ENCODE assay signal across 26 cellular contexts in the genomic region with DNA sequence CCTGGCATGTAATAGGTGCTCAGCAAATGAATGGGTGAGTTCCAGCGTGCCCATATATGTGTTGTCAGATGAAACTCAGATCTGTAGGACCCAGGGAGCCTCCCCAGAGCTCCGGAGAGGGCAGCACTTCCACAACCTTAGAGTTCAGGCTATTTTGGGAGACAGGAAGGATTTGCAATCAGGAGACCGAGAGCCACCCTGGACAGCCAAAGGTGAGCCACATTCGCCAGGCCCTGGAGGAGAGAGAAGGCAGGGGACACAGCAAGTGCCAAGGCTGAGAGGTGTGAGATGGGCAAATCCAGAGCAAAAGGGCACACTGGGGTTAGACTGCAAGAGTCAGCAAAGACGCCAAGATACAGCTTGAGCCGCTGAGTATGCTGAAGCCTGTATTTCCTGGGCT.
DNase-seq lines count a peak whose midpoint lies in the region; ATAC-seq lines count a peak whose summit lies in the region.
"Had no signal": no experiment of that assay in that cellular context is flagged by ENCODE, and none has a peak within 500 bp of the region (broad histone marks: within the 10 kb centered on the region; RNA-seq: fewer than 3 reads in every experiment).

No MANE protein-coding gene starts in this region.

- no peaks in the 10 kb centered on the region for H3K36me3 ChIP-seq in H7 (replicated peaks; ENCODE audit: control insufficient read depth, insufficient read depth, low read length)
- H3K36me3 ChIP-seq: BE2C, cardiac muscle cell, upper lobe of left lung had no signal

- POLR2A ChIA-PET in activated CD4-positive, alpha-beta T cell treated with anti-CD3 and anti-CD28 coated beads, Interleukin-2, amount 10 ng/mL, durations not matched to agents 7 days and 5 days (lab: Charles Lee), result no interaction called here

- H3K27ac Mint-ChIP-seq in activated CD4-positive, alpha-beta T cell treated with anti-CD3 and anti-CD28 coated beads, Interleukin-2, amount 10 ng/mL, durations not matched to agents 7 days and 5 days, result peak overlapping the region; percentile 37
- H3K27ac Mint-ChIP-seq: activated CD8-positive, alpha-beta memory T cell treated with anti-CD3 and anti-CD28 coated beads, Interleukin-2, amount 10 ng/mL, durations not matched to agents 7 days and 5 days; activated T-helper 2 cell treated with anti-CD3 and anti-CD28 coated beads, Interferon-gamma antibody, Interleukin-2, Interleukin-4, amounts not matched to agents 10 μg/mL and 5 μg/mL and 100 μg/mL, durations not matched to agents 14 hours and 24 hours and 36 hours; mesothelial cell of epicardium; natural killer cell treated with Interleukin-12 subunit alpha and Interleukin-12 subunit beta and Interleukin-15 and Interleukin-18, amount 100 ng/mL, for 72 hours had no signal

- H3K27me3 ChIP-seq in H7 (ENCODE audit: control insufficient read depth, insufficient read depth, low read length), result no peaks in the 10 kb centered on the region
- H3K27me3 ChIP-seq: BE2C, cardiac muscle cell, upper lobe of left lung had no signal

- no peaks in the 10 kb centered on the region for H3K36me3 Mint-ChIP-seq in activated CD4-positive, alpha-beta T cell treated with anti-CD3 and anti-CD28 coated beads, Interleukin-2, amount 10 ng/mL, durations not matched to agents 7 days and 5 days (ENCODE audit: low read depth)
- H3K36me3 Mint-ChIP-seq: activated CD8-positive, alpha-beta memory T cell treated with anti-CD3 and anti-CD28 coated beads, Interleukin-2, amount 10 ng/mL, durations not matched to agents 7 days and 5 days; mesothelial cell of epicardium; natural killer cell treated with Interleukin-12 subunit alpha and Interleukin-12 subunit beta and Interleukin-15 and Interleukin-18, amount 100 ng/mL, for 72 hours had no signal

- CTCF ChIA-PET in activated CD4-positive, alpha-beta T cell treated with anti-CD3 and anti-CD28 coated beads, Interleukin-2, amount 10 ng/mL, durations not matched to agents 7 days and 5 days (lab: Charles Lee), result interaction anchor here (0.9 to 2.0 kb wide), 6 partner anchors 9 to 280 kb away, joined by 3 to 5 read pairs (median 4); no protein-coding TSS in a partner anchor

- DNase-seq in activated CD4-positive, alpha-beta T cell treated with anti-CD3 and anti-CD28 coated beads, Interleukin-2, amount 10 ng/mL, durations not matched to agents 7 days and 5 days, result peak; percentile 2
- DNase-seq in activated CD4-positive, alpha-beta T cell treated with anti-CD3 and anti-CD28 coated beads for 48 hours, result no peak
- DNase-seq in H7 (peak; percentile 16), left ventricle myocardium superior (peak; percentile 49), sciatic nerve (ENCODE audit: low spot score) (peak; percentile 35), medulla oblongata (ENCODE audit: extremely low spot score) (no peak), NCI-H510A treated with DMSO at 0.1 percent for 48 hours (lab: John Stamatoyannopoulos, UW) (no peak), NCI-H526 treated with DMSO at 0.1 percent for 48 hours (lab: John Stamatoyannopoulos, UW) (no peak)
- DNase-seq: activated CD4-positive, CD25-positive, alpha-beta regulatory T cell; activated CD8-positive, alpha-beta memory T cell treated with anti-CD3 and anti-CD28 coated beads, Interleukin-2, amount 10 ng/mL, durations not matched to agents 7 days and 5 days; BE2C; COR-L47; erythroblast; foreskin melanocyte; Karpas-422; NCI-H1048; NCI-H2029 treated with DMSO at 0.1 percent for 48 hours; NCI-H446; stimulated activated CD4-positive, alpha-beta T cell treated with anti-CD3 and anti-CD28 coated beads, Interleukin-4, amount 100 ng/mL, for 24 hours; T1000; upper lobe of left lung had no signal

- no peak overlapping the region for H3K4me3 Mint-ChIP-seq in activated CD4-positive, alpha-beta T cell treated with anti-CD3 and anti-CD28 coated beads, Interleukin-2, amount 10 ng/mL, durations not matched to agents 7 days and 5 days
- H3K4me3 Mint-ChIP-seq: activated CD8-positive, alpha-beta memory T cell treated with anti-CD3 and anti-CD28 coated beads, Interleukin-2, amount 10 ng/mL, durations not matched to agents 7 days and 5 days; mesothelial cell of epicardium; natural killer cell treated with Interleukin-12 subunit alpha and Interleukin-12 subunit beta and Interleukin-15 and Interleukin-18, amount 100 ng/mL, for 72 hours had no signal

- no peaks in the 10 kb centered on the region for H3K4me1 Mint-ChIP-seq in activated CD4-positive, alpha-beta T cell treated with anti-CD3 and anti-CD28 coated beads, Interleukin-2, amount 10 ng/mL, durations not matched to agents 7 days and 5 days

- H3K27me3 Mint-ChIP-seq in activated CD4-positive, alpha-beta T cell treated with anti-CD3 and anti-CD28 coated beads, Interleukin-2, amount 10 ng/mL, durations not matched to agents 7 days and 5 days, result peaks cover 10% of the 10 kb centered on the region

- H3K4me3 ChIP-seq in H7 (ENCODE audit: insufficient read depth, low read depth, low read length), result no peak overlapping the region
- H3K4me3 ChIP-seq: cardiac muscle cell, skin epidermis, upper lobe of left lung had no signal

- no peaks in the 10 kb centered on the region for H3K9me3 Mint-ChIP-seq in activated CD4-positive, alpha-beta T cell treated with anti-CD3 and anti-CD28 coated beads, Interleukin-2, amount 10 ng/mL, durations not matched to agents 7 days and 5 days
- H3K9me3 Mint-ChIP-seq: activated T-helper 2 cell treated with anti-CD3 and anti-CD28 coated beads, Interferon-gamma antibody, Interleukin-2, Interleukin-4, amounts not matched to agents 10 μg/mL and 5 μg/mL and 100 μg/mL, durations not matched to agents 14 hours and 24 hours and 36 hours; mesothelial cell of epicardium; natural killer cell treated with Interleukin-12 subunit alpha and Interleukin-12 subunit beta and Interleukin-15 and Interleukin-18, amount 100 ng/mL, for 72 hours had no signal

- intact Hi-C loops in left ventricle myocardium superior (cut with micrococcal nuclease) (no loop called here), sciatic nerve (cut with DNase I) (no loop called here)

- ATAC-seq in left ventricle myocardium superior (peak; percentile 60), sciatic nerve (no peak)
- ATAC-seq: activated CD8-positive, alpha-beta memory T cell treated with anti-CD3 and anti-CD28 coated beads, Interleukin-2, amount 10 ng/mL, durations not matched to agents 7 days and 5 days; natural killer cell treated with Interleukin-12 subunit alpha and Interleukin-12 subunit beta and Interleukin-15 and Interleukin-18, amount 100 ng/mL, for 72 hours had no signal

Comparison
In these comparisons a context has a peak if more than half of its experiments do, and no peak if none do; other contexts are left out.
1. DNase-seq: peak in activated CD4-positive, alpha-beta T cell treated with anti-CD3 and anti-CD28 coated beads, Interleukin-2, amount 10 ng/mL, durations not matched to agents 7 days and 5 days (single experiment), H7 (single experiment), left ventricle myocardium superior (single experiment) and sciatic nerve (single experiment); none in activated CD4-positive, alpha-beta T cell treated with anti-CD3 and anti-CD28 coated beads for 48 hours (single experiment), medulla oblongata (single experiment), NCI-H510A treated with DMSO at 0.1 percent for 48 hours (single experiment) and NCI-H526 treated with DMSO at 0.1 percent for 48 hours (single experiment).